Comparison of ENCODE assay signal across 12 cellular contexts in the genomic region with DNA sequence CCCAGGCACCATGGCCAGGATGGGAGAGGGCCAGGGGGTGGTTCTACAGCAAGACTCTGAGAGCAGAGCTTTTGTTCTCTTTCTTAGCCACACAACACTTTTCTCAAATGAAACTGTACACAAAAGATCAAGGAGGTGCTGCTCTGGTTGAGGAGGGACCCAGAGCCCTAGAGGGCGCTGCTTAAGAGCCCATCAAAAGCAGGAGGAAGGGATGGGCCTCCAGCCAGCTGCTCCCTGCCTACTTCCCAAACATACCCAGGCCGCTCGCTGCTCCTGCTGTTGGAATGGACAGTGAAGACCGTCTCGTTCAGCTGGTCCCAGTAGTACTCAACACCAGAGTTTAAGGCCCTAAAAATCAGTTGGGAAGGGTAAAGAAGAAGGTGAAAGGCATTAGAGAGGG. TPM values are rescaled to one million over a fixed set of nuclear protein-coding genes. Genes with fewer than 3 reads are reported as not detected.
DNase-seq lines count a peak whose midpoint lies in the region; ATAC-seq and TF ChIP-seq lines count a peak whose summit lies in the region.
"Had no signal": no experiment of that assay in that cellular context is flagged by ENCODE, and none has a peak within 500 bp of the region (broad histone marks: within the 10 kb centered on the region; RNA-seq: fewer than 3 reads in every experiment).

No MANE protein-coding gene starts in this region.

- POLR2A ChIA-PET in AG04449 (lab: Yijun Ruan, JAX) (no interaction called here), HEK293T (lab: Yijun Ruan, JAX) (no interaction called here)

- TF ChIP-seq CTCF in AG04449 (IDR thresholded peaks at IDR 0.05; ENCODE audit: insufficient read depth, low read length, missing control alignments) (peak; percentile 10), fibroblast of villous mesenchyme (IDR thresholded peaks at IDR 0.05; ENCODE audit: insufficient read depth, low read depth, low read length) (peak; percentile 50)

- no peak for DNase-seq in AG04449 (ENCODE audit: low read depth, low spot score)
- DNase-seq in HEK293T (ENCODE audit: extremely low spot score): peak; percentile 33
- peak; percentile 57 for DNase-seq in fibroblast of villous mesenchyme (ENCODE audit: low read depth)
- DNase-seq in AG08396 (ENCODE audit: low spot score): no peak
- DNase-seq: activated CD4-positive, alpha-beta T cell treated with anti-CD3 and anti-CD28 coated beads, Interleukin-2, amount 50 U/mL, for 4 hours; activated naive CD4-positive, alpha-beta T cell treated with Interleukin-2 at 50 U/mL for 16 hours; NCI-H187 treated with DMSO at 0.1 percent for 48 hours; stimulated activated CD4-positive, alpha-beta T cell treated with anti-CD3 and anti-CD28 coated beads, Interleukin-12 subunit alpha, Interleukin-12 subunit beta, amount 100 ng/mL, for 4 hours had no signal

- peak; percentile 62 for ATAC-seq in SK-N-SH treated with all-trans-retinoic acid at 6 μM for 48 hours
- ATAC-seq in HG02678 (IDR thresholded peaks at IDR 0.05; ENCODE audit: unreplicated experiment): no peak
- ATAC-seq in HG03457 (IDR thresholded peaks at IDR 0.05; ENCODE audit: unreplicated experiment): no peak
- ATAC-seq in HG02938 (IDR thresholded peaks at IDR 0.05; ENCODE audit: unreplicated experiment): no peak

- H3K4me3 ChIP-seq in AG04449 (ENCODE audit: low read depth, low read length) (no peak overlapping the region), fibroblast of villous mesenchyme (ENCODE audit: low read depth, low read length) (no peak overlapping the region)

- CTCF ChIA-PET in AG04449 (lab: Yijun Ruan, JAX) (interaction anchor here (0.7 to 2.3 kb wide), 6 partner anchors 9 to 126 kb away, joined by 3 to 9 read pairs (median 4); a partner anchor contains a TSS), HEK293T (lab: Yijun Ruan, JAX) (interaction anchor here (0.5 to 1.3 kb wide), 4 partner anchors 9 to 170 kb away, joined by 3 read pairs; no protein-coding TSS in a partner anchor)

TF ChIP-seq in HEK293T, 16 proteins besides CTCF, POLR2A, EP300 and RAD21:
- TF ChIP-seq SP1 (IDR thresholded peaks at IDR 0.05) (no peak), ARNT (IDR thresholded peaks at IDR 0.05) (no peak), LEF1 (IDR thresholded peaks at IDR 0.05; ENCODE audit: borderline replicate concordance) (no peak), FOXM1 (IDR thresholded peaks at IDR 0.05; ENCODE audit: borderline replicate concordance) (no peak), FOXK2 (IDR thresholded peaks at IDR 0.05) (no peak), SUZ12 (IDR thresholded peaks at IDR 0.05) (no peak), ZNF384 (IDR thresholded peaks at IDR 0.05) (no peak), TARDBP (IDR thresholded peaks at IDR 0.05) (no peak), ELF4 (IDR thresholded peaks at IDR 0.05) (no peak), HDGF (IDR thresholded peaks at IDR 0.05; ENCODE audit: borderline replicate concordance) (no peak), FOXA1 (IDR thresholded peaks at IDR 0.05) (no peak), L3MBTL2 (conservative IDR thresholded peaks at IDR 0.05) (no peak), NFRKB (IDR thresholded peaks at IDR 0.05) (no peak), BHLHE40 (IDR thresholded peaks at IDR 0.05; ENCODE audit: borderline replicate concordance) (no peak), CTBP1 (IDR thresholded peaks at IDR 0.05; ENCODE audit: borderline replicate concordance) (no peak)
- TF ChIP-seq, protein P1, sequence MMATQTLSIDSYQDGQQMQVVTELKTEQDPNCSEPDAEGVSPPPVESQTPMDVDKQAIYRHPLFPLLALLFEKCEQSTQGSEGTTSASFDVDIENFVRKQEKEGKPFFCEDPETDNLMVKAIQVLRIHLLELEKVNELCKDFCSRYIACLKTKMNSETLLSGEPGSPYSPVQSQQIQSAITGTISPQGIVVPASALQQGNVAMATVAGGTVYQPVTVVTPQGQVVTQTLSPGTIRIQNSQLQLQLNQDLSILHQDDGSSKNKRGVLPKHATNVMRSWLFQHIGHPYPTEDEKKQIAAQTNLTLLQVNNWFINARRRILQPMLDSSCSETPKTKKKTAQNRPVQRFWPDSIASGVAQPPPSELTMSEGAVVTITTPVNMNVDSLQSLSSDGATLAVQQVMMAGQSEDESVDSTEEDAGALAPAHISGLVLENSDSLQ (IDR thresholded peaks at IDR 0.05): no peak

TF ChIP-seq in SK-N-SH treated with all-trans-retinoic acid at 6 μM for 48 hours, 23 proteins besides CTCF, POLR2A, EP300 and RAD21 (continues in another document):
- TF ChIP-seq OSR1 (CRISPR knock-in tag; IDR thresholded peaks at IDR 0.05) (no peak), TOX (CRISPR knock-in tag; IDR thresholded peaks at IDR 0.05; ENCODE audit: borderline replicate concordance) (no peak), ESRRG (CRISPR knock-in tag; IDR thresholded peaks at IDR 0.05) (no peak), ZFP30 (CRISPR knock-in tag; IDR thresholded peaks at IDR 0.05) (no peak), ZNF70 (CRISPR knock-in tag; IDR thresholded peaks at IDR 0.05) (no peak), ZNF8 (CRISPR knock-in tag; IDR thresholded peaks at IDR 0.05) (no peak), ARNTL (CRISPR knock-in tag; IDR thresholded peaks at IDR 0.05; ENCODE audit: borderline replicate concordance, low read depth) (no peak)
- TF ChIP-seq, protein P2, sequence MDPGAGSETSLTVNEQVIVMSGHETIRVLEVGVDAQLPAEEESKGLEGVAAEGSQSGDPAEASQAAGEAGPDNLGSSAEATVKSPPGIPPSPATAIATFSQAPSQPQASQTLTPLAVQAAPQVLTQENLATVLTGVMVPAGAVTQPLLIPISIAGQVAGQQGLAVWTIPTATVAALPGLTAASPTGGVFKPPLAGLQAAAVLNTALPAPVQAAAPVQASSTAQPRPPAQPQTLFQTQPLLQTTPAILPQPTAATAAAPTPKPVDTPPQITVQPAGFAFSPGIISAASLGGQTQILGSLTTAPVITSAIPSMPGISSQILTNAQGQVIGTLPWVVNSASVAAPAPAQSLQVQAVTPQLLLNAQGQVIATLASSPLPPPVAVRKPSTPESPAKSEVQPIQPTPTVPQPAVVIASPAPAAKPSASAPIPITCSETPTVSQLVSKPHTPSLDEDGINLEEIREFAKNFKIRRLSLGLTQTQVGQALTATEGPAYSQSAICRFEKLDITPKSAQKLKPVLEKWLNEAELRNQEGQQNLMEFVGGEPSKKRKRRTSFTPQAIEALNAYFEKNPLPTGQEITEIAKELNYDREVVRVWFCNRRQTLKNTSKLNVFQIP (CRISPR knock-in tag; IDR thresholded peaks at IDR 0.05; ENCODE audit: borderline replicate concordance, low read depth): no peak
- TF ChIP-seq, protein P3, sequence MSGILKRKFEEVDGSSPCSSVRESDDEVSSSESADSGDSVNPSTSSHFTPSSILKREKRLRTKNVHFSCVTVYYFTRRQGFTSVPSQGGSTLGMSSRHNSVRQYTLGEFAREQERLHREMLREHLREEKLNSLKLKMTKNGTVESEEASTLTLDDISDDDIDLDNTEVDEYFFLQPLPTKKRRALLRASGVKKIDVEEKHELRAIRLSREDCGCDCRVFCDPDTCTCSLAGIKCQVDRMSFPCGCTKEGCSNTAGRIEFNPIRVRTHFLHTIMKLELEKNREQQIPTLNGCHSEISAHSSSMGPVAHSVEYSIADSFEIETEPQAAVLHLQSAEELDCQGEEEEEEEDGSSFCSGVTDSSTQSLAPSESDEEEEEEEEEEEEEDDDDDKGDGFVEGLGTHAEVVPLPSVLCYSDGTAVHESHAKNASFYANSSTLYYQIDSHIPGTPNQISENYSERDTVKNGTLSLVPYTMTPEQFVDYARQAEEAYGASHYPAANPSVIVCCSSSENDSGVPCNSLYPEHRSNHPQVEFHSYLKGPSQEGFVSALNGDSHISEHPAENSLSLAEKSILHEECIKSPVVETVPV (CRISPR knock-in tag; IDR thresholded peaks at IDR 0.05): no peak
- TF ChIP-seq, protein P4, sequence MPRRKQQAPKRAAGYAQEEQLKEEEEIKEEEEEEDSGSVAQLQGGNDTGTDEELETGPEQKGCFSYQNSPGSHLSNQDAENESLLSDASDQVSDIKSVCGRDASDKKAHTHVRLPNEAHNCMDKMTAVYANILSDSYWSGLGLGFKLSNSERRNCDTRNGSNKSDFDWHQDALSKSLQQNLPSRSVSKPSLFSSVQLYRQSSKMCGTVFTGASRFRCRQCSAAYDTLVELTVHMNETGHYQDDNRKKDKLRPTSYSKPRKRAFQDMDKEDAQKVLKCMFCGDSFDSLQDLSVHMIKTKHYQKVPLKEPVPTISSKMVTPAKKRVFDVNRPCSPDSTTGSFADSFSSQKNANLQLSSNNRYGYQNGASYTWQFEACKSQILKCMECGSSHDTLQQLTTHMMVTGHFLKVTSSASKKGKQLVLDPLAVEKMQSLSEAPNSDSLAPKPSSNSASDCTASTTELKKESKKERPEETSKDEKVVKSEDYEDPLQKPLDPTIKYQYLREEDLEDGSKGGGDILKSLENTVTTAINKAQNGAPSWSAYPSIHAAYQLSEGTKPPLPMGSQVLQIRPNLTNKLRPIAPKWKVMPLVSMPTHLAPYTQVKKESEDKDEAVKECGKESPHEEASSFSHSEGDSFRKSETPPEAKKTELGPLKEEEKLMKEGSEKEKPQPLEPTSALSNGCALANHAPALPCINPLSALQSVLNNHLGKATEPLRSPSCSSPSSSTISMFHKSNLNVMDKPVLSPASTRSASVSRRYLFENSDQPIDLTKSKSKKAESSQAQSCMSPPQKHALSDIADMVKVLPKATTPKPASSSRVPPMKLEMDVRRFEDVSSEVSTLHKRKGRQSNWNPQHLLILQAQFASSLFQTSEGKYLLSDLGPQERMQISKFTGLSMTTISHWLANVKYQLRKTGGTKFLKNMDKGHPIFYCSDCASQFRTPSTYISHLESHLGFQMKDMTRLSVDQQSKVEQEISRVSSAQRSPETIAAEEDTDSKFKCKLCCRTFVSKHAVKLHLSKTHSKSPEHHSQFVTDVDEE (CRISPR knock-in tag; IDR thresholded peaks at IDR 0.05): no peak
- TF ChIP-seq, protein P5, sequence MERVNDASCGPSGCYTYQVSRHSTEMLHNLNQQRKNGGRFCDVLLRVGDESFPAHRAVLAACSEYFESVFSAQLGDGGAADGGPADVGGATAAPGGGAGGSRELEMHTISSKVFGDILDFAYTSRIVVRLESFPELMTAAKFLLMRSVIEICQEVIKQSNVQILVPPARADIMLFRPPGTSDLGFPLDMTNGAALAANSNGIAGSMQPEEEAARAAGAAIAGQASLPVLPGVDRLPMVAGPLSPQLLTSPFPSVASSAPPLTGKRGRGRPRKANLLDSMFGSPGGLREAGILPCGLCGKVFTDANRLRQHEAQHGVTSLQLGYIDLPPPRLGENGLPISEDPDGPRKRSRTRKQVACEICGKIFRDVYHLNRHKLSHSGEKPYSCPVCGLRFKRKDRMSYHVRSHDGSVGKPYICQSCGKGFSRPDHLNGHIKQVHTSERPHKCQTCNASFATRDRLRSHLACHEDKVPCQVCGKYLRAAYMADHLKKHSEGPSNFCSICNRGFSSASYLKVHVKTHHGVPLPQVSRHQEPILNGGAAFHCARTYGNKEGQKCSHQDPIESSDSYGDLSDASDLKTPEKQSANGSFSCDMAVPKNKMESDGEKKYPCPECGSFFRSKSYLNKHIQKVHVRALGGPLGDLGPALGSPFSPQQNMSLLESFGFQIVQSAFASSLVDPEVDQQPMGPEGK (CRISPR knock-in tag; IDR thresholded peaks at IDR 0.05; ENCODE audit: borderline replicate concordance): no peak

RNA-seq across cellular contexts. Expression of a gene that starts 18.4 kb away (rescaled TPM):
- under 0.01 TPM in 1 of 2 replicates, not detected in the other for total RNA-seq in fibroblast of villous mesenchyme

RNA-seq across cellular contexts. Expression of a gene that starts 28.6 kb away (rescaled TPM):
- total RNA-seq in fibroblast of villous mesenchyme: 11.7 and 30.0 TPM in 2 replicates

Comparison
In these comparisons a context has a peak if more than half of its experiments do, and no peak if none do; other contexts are left out.
1. DNase-seq: peak in HEK293T (single experiment) and fibroblast of villous mesenchyme (single experiment); none in AG04449 (single experiment) and AG08396 (single experiment).